24 cellular contexts compared by ENCODE assay signal in genomic region chr5:72117281-72117680, GRCh38. TPM values are rescaled to one million over a fixed set of nuclear protein-coding genes. Genes with fewer than 3 reads are reported as not detected.
"Had no signal": no experiment of that assay in that cellular context is flagged by ENCODE, and none has a peak within 500 bp of the region (broad histone marks: within the 10 kb centered on the region; RNA-seq: fewer than 3 reads in every experiment).

No MANE protein-coding gene starts in this region.

- H3K27ac Mint-ChIP-seq: activated CD4-positive, alpha-beta memory T cell treated with anti-CD3 and anti-CD28 coated beads for 36 hours; activated naive CD4-positive, alpha-beta T cell treated with anti-CD3 and anti-CD28 coated beads for 36 hours; activated naive CD8-positive, alpha-beta T cell treated with anti-CD3 and anti-CD28 coated beads for 36 hours; activated T-helper 1 cell treated with anti-CD3 and anti-CD28 coated beads, Interleukin-12 subunit alpha, Interleukin-12 subunit beta, Interleukin-2, Interleukin-4 antibody, amounts not matched to agents 30 ng/mL and 10 ng/mL and 1 ng/mL, durations not matched to agents 14 hours and 24 hours and 36 hours; nephron progenitor cell; stimulated activated naive B cell treated with anti-CD40 and anti-IgM and Interleukin-4, amounts not matched to agents 10 μg/mL and 1 μg/mL and 100 μg/mL, for 72 hours; T-helper 2 cell treated with Interferon-gamma antibody and Interleukin-4, amounts not matched to agents 5 μg/mL and 100 μg/mL, for 36 hours had no signal

- H3K9me3 Mint-ChIP-seq: activated CD4-positive, alpha-beta memory T cell treated with anti-CD3 and anti-CD28 coated beads for 36 hours; activated naive CD4-positive, alpha-beta T cell treated with anti-CD3 and anti-CD28 coated beads for 36 hours; activated naive CD8-positive, alpha-beta T cell treated with anti-CD3 and anti-CD28 coated beads for 36 hours; activated T-helper 1 cell treated with anti-CD3 and anti-CD28 coated beads, Interleukin-12 subunit alpha, Interleukin-12 subunit beta, Interleukin-2, Interleukin-4 antibody, amounts not matched to agents 30 ng/mL and 10 ng/mL and 1 ng/mL, durations not matched to agents 14 hours and 24 hours and 36 hours; stimulated activated naive B cell treated with anti-CD40 and anti-IgM and Interleukin-4, amounts not matched to agents 10 μg/mL and 1 μg/mL and 100 μg/mL, for 72 hours; T-helper 2 cell treated with Interferon-gamma antibody and Interleukin-4, amounts not matched to agents 5 μg/mL and 100 μg/mL, for 36 hours had no signal

- ATAC-seq: left cardiac atrium; left ventricle myocardium superior; stimulated activated naive B cell treated with anti-CD40 and anti-IgM and Interleukin-4, amounts not matched to agents 10 μg/mL and 1 μg/mL and 100 μg/mL, for 72 hours had no signal

- H3K4me3 Mint-ChIP-seq: activated CD4-positive, alpha-beta memory T cell treated with anti-CD3 and anti-CD28 coated beads for 36 hours; activated naive CD4-positive, alpha-beta T cell treated with anti-CD3 and anti-CD28 coated beads for 36 hours; activated naive CD8-positive, alpha-beta T cell treated with anti-CD3 and anti-CD28 coated beads for 36 hours; activated T-helper 1 cell treated with anti-CD3 and anti-CD28 coated beads, Interleukin-12 subunit alpha, Interleukin-12 subunit beta, Interleukin-2, Interleukin-4 antibody, amounts not matched to agents 30 ng/mL and 10 ng/mL and 1 ng/mL, durations not matched to agents 14 hours and 24 hours and 36 hours; nephron progenitor cell; stimulated activated naive B cell treated with anti-CD40 and anti-IgM and Interleukin-4, amounts not matched to agents 10 μg/mL and 1 μg/mL and 100 μg/mL, for 72 hours; T-helper 2 cell treated with Interferon-gamma antibody and Interleukin-4, amounts not matched to agents 5 μg/mL and 100 μg/mL, for 36 hours had no signal

- H3K27ac ChIP-seq: brain microvascular endothelial cell, right atrium auricular region, stomach, transverse colon, VCaP had no signal

- H3K4me1 ChIP-seq: transverse colon had no signal

- H3K36me3 ChIP-seq: transverse colon had no signal

- H3K9me3 ChIP-seq: ascending aorta, right atrium auricular region, stomach, transverse colon had no signal

- H3K4me1 Mint-ChIP-seq: activated naive CD8-positive, alpha-beta T cell treated with anti-CD3 and anti-CD28 coated beads for 36 hours; stimulated activated naive B cell treated with anti-CD40 and anti-IgM and Interleukin-4, amounts not matched to agents 10 μg/mL and 1 μg/mL and 100 μg/mL, for 72 hours had no signal

- DNase-seq: activated CD4-positive, alpha-beta memory T cell treated with anti-CD3 and anti-CD28 coated beads for 36 hours; activated CD4-positive, alpha-beta T cell treated with anti-CD3 and anti-CD28 coated beads for 4 hours; activated CD8-positive, alpha-beta memory T cell treated with anti-CD3 and anti-CD28 coated beads, Interleukin-2, amount 50 U/mL, for 4 hours; activated effector memory CD4-positive, alpha-beta T cell treated with anti-CD3 and anti-CD28 coated beads, Interleukin-2, amount 50 U/mL, for 16 hours; activated naive CD4-positive, alpha-beta T cell treated with anti-CD3 and anti-CD28 coated beads for 36 hours; activated naive CD8-positive, alpha-beta T cell treated with anti-CD3 and anti-CD28 coated beads for 36 hours; activated T-cell treated with anti-CD3 and anti-CD28 coated beads, Interleukin-2, amount 50 U/mL, for 1 hour; brain microvascular endothelial cell; foreskin melanocyte; left cardiac atrium; left ventricle myocardium superior; nephron progenitor cell; nucleus accumbens; stimulated activated CD4-positive, alpha-beta T cell treated with anti-CD3 and anti-CD28 coated beads, Interleukin-15, amount 100 ng/mL, for 24 hours; stimulated activated CD4-positive, alpha-beta T cell treated with anti-CD3 and anti-CD28 coated beads, Interleukin-2, amount 100 ng/mL, for 24 hours; stimulated activated naive B cell treated with anti-CD40 and anti-IgM and Interleukin-4, amounts not matched to agents 10 μg/mL and 1 μg/mL and 100 μg/mL, for 72 hours; stomach; T-helper 1 cell; transverse colon had no signal

- H3K36me3 Mint-ChIP-seq: activated CD4-positive, alpha-beta memory T cell treated with anti-CD3 and anti-CD28 coated beads for 36 hours; activated naive CD8-positive, alpha-beta T cell treated with anti-CD3 and anti-CD28 coated beads for 36 hours; stimulated activated naive B cell treated with anti-CD40 and anti-IgM and Interleukin-4, amounts not matched to agents 10 μg/mL and 1 μg/mL and 100 μg/mL, for 72 hours had no signal

- H3K4me3 ChIP-seq: ascending aorta, right atrium auricular region, stomach, transverse colon had no signal

- H3K27me3 ChIP-seq: ascending aorta, brain microvascular endothelial cell, right atrium auricular region had no signal

RNA-seq across cellular contexts. Expression of gene MAP1B, which starts 10.0 kb away (rescaled TPM):
- total RNA-seq: activated T-helper 1 cell treated with anti-CD3 and anti-CD28 coated beads, Interleukin-12 subunit alpha, Interleukin-12 subunit beta, Interleukin-2, Interleukin-4 antibody, amounts not matched to agents 30 ng/mL and 10 ng/mL and 1 ng/mL, durations not matched to agents 14 hours and 24 hours and 36 hours had no signal
